12 cellular contexts compared by ENCODE assay signal in genomic region chr12:8156845-8157244, GRCh38. TPM values are rescaled to one million over a fixed set of nuclear protein-coding genes. Genes with fewer than 3 reads are reported as not detected.
A peak's percentile ranks its signal among the peaks of the same experiment; 100 is the strongest.
DNase-seq lines count a peak whose midpoint lies in the region; FAIRE-seq and TF ChIP-seq lines count a peak whose summit lies in the region.
"Had no signal": no experiment of that assay in that cellular context is flagged by ENCODE, and none has a peak within 500 bp of the region (broad histone marks: within the 10 kb centered on the region; RNA-seq: fewer than 3 reads in every experiment).

ZNF705A (plus strand) TSS chr12:8157015; CDS start chr12:8172626, 15,611 bp downstream.

- H3K9ac ChIP-seq in endothelial cell of umbilical vein (replicated peaks; ENCODE audit: extremely low read depth, insufficient read depth, low read length): peak within 1 kb of the TSS; percentile 59

- POLR2A ChIA-PET in endothelial cell of umbilical vein (lab: Charles Lee) (interaction anchor here (0.6 kb wide), 1 partner anchor 47 kb away, joined by 3 read pairs; no protein-coding TSS in a partner anchor), HEK293T (lab: Yijun Ruan, JAX) (no interaction called here)

- H3K9me3 ChIP-seq in endothelial cell of umbilical vein (replicated peaks; ENCODE audit: control insufficient read depth, insufficient read depth, low read length): no peaks in the 10 kb centered on the region

- intact Hi-C loops in endothelial cell of umbilical vein (cut with micrococcal nuclease) (no loop called here), head of caudate nucleus (cut with DNase I) (no loop called here)

- H3K9me1 ChIP-seq in endothelial cell of umbilical vein (replicated peaks; ENCODE audit: control insufficient read depth, extremely low read depth, insufficient read depth, low read length): no peaks in the 10 kb centered on the region

- peaks cover 12% of the 10 kb centered on the region for H3K27me3 Mint-ChIP-seq in nephron progenitor cell (ENCODE audit: low read depth, poor library complexity)

- CTCF ChIA-PET in endothelial cell of umbilical vein (lab: Charles Lee) (interaction anchor here (0.7 to 1.5 kb wide), 6 partner anchors 11 to 81 kb away, joined by 3 to 5 read pairs (median 3); no protein-coding TSS in a partner anchor), HEK293T (lab: Yijun Ruan, JAX) (interaction anchor here (0.7 kb wide), 2 partner anchors 34 to 111 kb away, joined by 3 read pairs; partner anchors contain the start of gene CLEC4A)

- H3K4me1 Mint-ChIP-seq in nephron progenitor cell: no peaks in the 10 kb centered on the region
- H3K4me1 Mint-ChIP-seq: nephron had no signal

- FAIRE-seq in RCC 7860 (lab: Jason Lieb, UNC) (peak; percentile 76), endothelial cell of umbilical vein (lab: Jason Lieb, UNC) (peak; percentile 90), GM12891 (lab: Jason Lieb, UNC) (no peak)

- H3K79me2 ChIP-seq in endothelial cell of umbilical vein (ENCODE audit: control insufficient read depth, insufficient read depth, low read length): no peaks in the 10 kb centered on the region

- peak within 1 kb of the TSS; percentile 47 for H3K4me2 ChIP-seq in endothelial cell of umbilical vein (ENCODE audit: insufficient read depth, low read length)

- no peaks in the 10 kb centered on the region for H3K9me3 Mint-ChIP-seq in nephron progenitor cell
- H3K9me3 Mint-ChIP-seq: activated naive CD4-positive, alpha-beta T cell treated with anti-CD3 and anti-CD28 coated beads, Interleukin-2, amount 50 U/mL, for 72 hours; nephron had no signal

- dilution Hi-C loops in endothelial cell of umbilical vein (cut with MboI; ENCODE audit: extremely low pct_ligation_motif_present, low sequenced_read_pairs): no loop called here

- no peaks in the 10 kb centered on the region for H3K36me3 Mint-ChIP-seq in nephron progenitor cell (ENCODE audit: low read depth)
- H3K36me3 Mint-ChIP-seq: activated naive CD4-positive, alpha-beta T cell treated with anti-CD3 and anti-CD28 coated beads, Interleukin-2, amount 50 U/mL, for 72 hours had no signal

- no peak within 1 kb of the TSS for H3K4me3 ChIP-seq in endothelial cell of umbilical vein (replicated peaks in 1 of 3; ENCODE audit: insufficient read depth in 1 of 3, low read depth in 1 of 3, low read length in 3 of 3)

- no peak within 1 kb of the TSS for H3K27ac Mint-ChIP-seq in nephron progenitor cell
- H3K27ac Mint-ChIP-seq: activated naive CD4-positive, alpha-beta T cell treated with anti-CD3 and anti-CD28 coated beads, Interleukin-2, amount 50 U/mL, for 72 hours had no signal

- H3K27me3 ChIP-seq in endothelial cell of umbilical vein (ENCODE audit: control insufficient read depth in 2 of 2, insufficient read depth in 2 of 2, low read length in 2 of 2): no peaks in the 10 kb centered on the region

- BruUV-seq in endothelial cell of umbilical vein (replicated peaks; lab: Mats Ljungman, UMichigan): no TSS peak

- peak within 1 kb of the TSS; percentile 90 for H3K27ac ChIP-seq in endothelial cell of umbilical vein (ENCODE audit: insufficient read depth, low read depth, low read length)
- H3K27ac ChIP-seq: WERI-Rb-1 had no signal

- no peak within 1 kb of the TSS for H3K4me3 Mint-ChIP-seq in nephron progenitor cell
- H3K4me3 Mint-ChIP-seq: nephron had no signal

- no peak for TF ChIP-seq POLR2A in endothelial cell of umbilical vein (IDR thresholded peaks at IDR 0.05; ENCODE audit: low read depth, low read length)
- TF ChIP-seq POLR2A in GM12891 (IDR thresholded peaks at IDR 0.05; ENCODE audit: low read depth, low read length): no peak

- DNase-seq in GF-D8 (lab: John Stamatoyannopoulos, UW) (peak; percentile 79), RCC 7860 (ENCODE audit: low spot score) (peak; percentile 77), endothelial cell of umbilical vein (ENCODE audit: low read depth, low spot score) (peak; percentile 87), pons (ENCODE audit: low spot score) (peak; percentile 34), head of caudate nucleus (no peak), HEK293T (ENCODE audit: extremely low spot score) (no peak), GM12891 (ENCODE audit: insufficient read length, low spot score) (no peak), nephron progenitor cell (no peak)
- DNase-seq: NCI-H2107, WERI-Rb-1 had no signal

- peak within 1 kb of the TSS; percentile 76 for H2AFZ ChIP-seq in endothelial cell of umbilical vein (ENCODE audit: low read depth, low read length)

- no peak for TF ChIP-seq CTCF in endothelial cell of umbilical vein (IDR thresholded peaks at IDR 0.05; ENCODE audit: extremely low read depth in 1 of 2, insufficient read depth in 1 of 2, low read depth in 1 of 2, low read length in 2 of 2)
- no peak for TF ChIP-seq CTCF in nephron progenitor cell (IDR thresholded peaks at IDR 0.05)

- no peaks in the 10 kb centered on the region for H4K20me1 ChIP-seq in endothelial cell of umbilical vein (replicated peaks; ENCODE audit: control insufficient read depth, extremely low read depth, insufficient read depth, low read length)

- H3K36me3 ChIP-seq in endothelial cell of umbilical vein (ENCODE audit: control insufficient read depth in 2 of 2, extremely low read depth in 1 of 2, insufficient read depth in 2 of 2, low read length in 2 of 2): no peaks in the 10 kb centered on the region
- H3K36me3 ChIP-seq: WERI-Rb-1 had no signal

- peaks cover 23% of the 10 kb centered on the region for H3K4me1 ChIP-seq in endothelial cell of umbilical vein (ENCODE audit: control insufficient read depth, extremely low read depth, insufficient read depth, low read length)

TF ChIP-seq in endothelial cell of umbilical vein, 7 proteins besides CTCF, POLR2A, EP300 and RAD21:
- TF ChIP-seq GATA2 (IDR thresholded peaks at IDR 0.05; ENCODE audit: insufficient read depth, insufficient read length, low read depth, low read length): no peak
- TF ChIP-seq MAX (IDR thresholded peaks at IDR 0.05; ENCODE audit: insufficient read depth, insufficient read length): no peak
- peak; percentile 62 for TF ChIP-seq FOS (IDR thresholded peaks at IDR 0.05; ENCODE audit: borderline replicate concordance, insufficient read depth, low read length)
- no peak for TF ChIP-seq MYC (IDR thresholded peaks at IDR 0.05; ENCODE audit: low read depth, low read length)
- no peak for TF ChIP-seq POLR2AphosphoS5 (IDR thresholded peaks at IDR 0.05; ENCODE audit: insufficient read depth, low read depth, low read length)
- TF ChIP-seq JUN (IDR thresholded peaks at IDR 0.05; ENCODE audit: borderline replicate concordance, insufficient read depth, insufficient read length, low read depth): peak; percentile 84
- TF ChIP-seq EZH2 (IDR thresholded peaks at IDR 0.05; ENCODE audit: borderline replicate concordance, low read depth, low read length, severe bottlenecking): no peak

TF ChIP-seq in HEK293T, 16 proteins besides CTCF, POLR2A, EP300 and RAD21:
- TF ChIP-seq ZNF384 (IDR thresholded peaks at IDR 0.05): no peak
TF ChIP-seq in HEK293T: peak in this region for 0.

TF ChIP-seq in GM12891, 5 proteins besides CTCF, POLR2A, EP300 and RAD21:
- TF ChIP-seq SPI1 (IDR thresholded peaks at IDR 0.05; ENCODE audit: low read depth, low read length) (no peak), POU2F2 (IDR thresholded peaks at IDR 0.05; ENCODE audit: low read depth, low read length) (no peak), PAX5 (IDR thresholded peaks at IDR 0.05; ENCODE audit: insufficient read depth, low read length, severe bottlenecking) (no peak), TAF1 (IDR thresholded peaks at IDR 0.05; ENCODE audit: low read depth, low read length) (no peak), POLR2AphosphoS5 (IDR thresholded peaks at IDR 0.05; ENCODE audit: low read depth, low read length) (no peak)

RNA-seq across cellular contexts. Expression of gene ZNF705A, which starts in this region (rescaled TPM):
- total RNA-seq in endothelial cell of umbilical vein: not detected in 2 replicates
- polyA plus RNA-seq in endothelial cell of umbilical vein: not detected in 2 replicates
- not detected in 2 replicates for polyA plus RNA-seq in endothelial cell of umbilical vein (2011; cell fraction: cytosol; rRNA removed)
- not detected in 2 replicates for polyA plus RNA-seq in endothelial cell of umbilical vein (2011; cell fraction: nucleus; rRNA removed)
- not detected in 2 replicates for polyA plus RNA-seq in endothelial cell of umbilical vein (2012)
- not detected in 2 replicates for polyA minus RNA-seq in endothelial cell of umbilical vein
- not detected for polyA minus RNA-seq in endothelial cell of umbilical vein (2011; cell fraction: cytosol; rRNA and poly(A)+ RNA removed)
- not detected in 2 replicates for polyA minus RNA-seq in endothelial cell of umbilical vein (2011; cell fraction: nucleus; rRNA and poly(A)+ RNA removed)
- polyA plus RNA-seq in GM12891 (2012; ENCODE audit: low read depth, missing spikeins): not detected
- total RNA-seq: activated naive CD4-positive, alpha-beta T cell treated with anti-CD3 and anti-CD28 coated beads, Interleukin-2, amount 50 U/mL, for 72 hours had no signal

Comparison
In these comparisons a context has a peak if more than half of its experiments do, and no peak if none do; other contexts are left out.
1. Peak in DNase-seq, H3K27ac ChIP-seq, H3K9ac ChIP-seq and H3K4me2 ChIP-seq in endothelial cell of umbilical vein; RNA of the gene not detected or under 1 TPM.
2. DNase-seq: peak in GF-D8 (single experiment), RCC 7860 (single experiment) and pons (single experiment); none in head of caudate nucleus (0 of 42), HEK293T (single experiment), GM12891 (single experiment) and nephron progenitor cell (single experiment).